Comparison of ENCODE assay signal across 16 cellular contexts in the genomic region with DNA sequence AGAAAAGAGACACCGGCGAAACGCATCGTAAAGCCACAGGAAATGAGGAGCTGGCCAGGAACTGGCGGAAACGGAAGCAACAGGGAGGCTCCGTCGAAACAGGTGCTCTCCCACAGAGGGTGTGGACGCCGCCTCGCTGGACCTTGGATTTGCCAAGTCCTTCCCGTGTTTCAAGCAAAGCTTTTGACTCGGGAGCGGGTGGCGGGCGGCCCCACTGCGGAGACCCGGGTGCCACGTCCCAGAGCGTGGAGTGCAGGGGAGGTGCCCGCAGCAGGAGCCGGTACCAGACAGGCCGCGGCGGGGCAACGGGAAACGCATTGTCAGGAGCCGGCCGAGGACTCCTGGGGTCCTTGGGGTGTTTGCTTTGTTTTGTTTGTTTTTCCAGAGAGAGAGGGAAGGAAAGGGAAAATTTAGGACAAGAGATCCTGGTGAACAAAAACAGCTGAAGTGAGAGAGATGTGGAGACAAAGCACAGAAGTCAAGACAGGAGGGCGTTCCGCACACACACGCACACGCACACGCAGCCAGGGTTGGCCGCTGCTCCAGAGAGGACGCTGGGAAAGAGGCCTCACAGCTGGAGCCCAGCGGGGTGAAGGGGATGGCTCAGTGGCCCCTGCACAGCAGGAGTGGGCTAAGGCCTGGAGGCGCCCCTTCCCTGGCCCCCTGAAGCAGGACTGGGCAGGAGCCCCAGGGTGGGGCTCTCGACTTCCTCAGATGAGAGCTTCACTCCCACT. TPM values are rescaled to one million over a fixed set of nuclear protein-coding genes. Genes with fewer than 3 reads are reported as not detected.
DNase-seq lines count a peak whose midpoint lies in the region; ATAC-seq and TF ChIP-seq lines count a peak whose summit lies in the region.
"Had no signal": no experiment of that assay in that cellular context is flagged by ENCODE, and none has a peak within 500 bp of the region (broad histone marks: within the 10 kb centered on the region; RNA-seq: fewer than 3 reads in every experiment).

No MANE protein-coding gene starts in this region.

- H3K36me3 Mint-ChIP-seq in endothelial cell (ENCODE audit: low read depth, unreplicated experiment) = peaks cover 4% of the 10 kb centered on the region

- DNase-seq in NCI-H748 (lab: John Stamatoyannopoulos, UW; ENCODE audit: unreplicated experiment) = peak; percentile 45
- DNase-seq in NCI-H748 treated with DMSO at 0.1 percent for 48 hours (lab: John Stamatoyannopoulos, UW) = no peak
- DNase-seq in stimulated activated naive CD8-positive, alpha-beta T cell treated with anti-CD3 and anti-CD28 coated beads, Interleukin-15, amount 100 ng/mL, for 72 hours = no peak
- no peak for DNase-seq in stimulated activated naive CD8-positive, alpha-beta T cell treated with anti-CD3 and anti-CD28 coated beads, Interleukin-15, Interleukin-2, amounts not matched to agents 100 U/mL and 50 U/mL, for 24 hours
- DNase-seq in endothelial cell (ENCODE audit: low spot score) = no peak
- no peak for DNase-seq in omental fat pad (ENCODE audit: low spot score)
- DNase-seq: C1 segment of cervical spinal cord, DMS 273 treated with DMSO at 0.1 percent for 48 hours, NCI-H2029, NCI-H2171, NCI-H446, NCI-H69, PC-3, SJCRH30 had no signal

- H3K9me3 Mint-ChIP-seq in stimulated activated naive CD8-positive, alpha-beta T cell treated with anti-CD3 and anti-CD28 coated beads, Interleukin-15, amount 100 ng/mL, for 72 hours = no peaks in the 10 kb centered on the region
- no peaks in the 10 kb centered on the region for H3K9me3 Mint-ChIP-seq in endothelial cell (ENCODE audit: unreplicated experiment)

- H3K4me1 Mint-ChIP-seq in stimulated activated naive CD8-positive, alpha-beta T cell treated with anti-CD3 and anti-CD28 coated beads, Interleukin-15, amount 100 ng/mL, for 72 hours = peaks cover 13% of the 10 kb centered on the region
- peaks cover 6% of the 10 kb centered on the region for H3K4me1 Mint-ChIP-seq in endothelial cell (ENCODE audit: unreplicated experiment)

- ATAC-seq in stimulated activated naive CD8-positive, alpha-beta T cell treated with anti-CD3 and anti-CD28 coated beads, Interleukin-15, amount 100 ng/mL, for 72 hours = no peak
- no peak for ATAC-seq in stimulated activated naive CD8-positive, alpha-beta T cell treated with anti-CD3 and anti-CD28 coated beads, Interleukin-15, Interleukin-2, amounts not matched to agents 100 U/mL and 50 U/mL, for 24 hours
- ATAC-seq in omental fat pad (ENCODE audit: low FRiP score) (no peak), GM18498 (IDR thresholded peaks at IDR 0.05; ENCODE audit: unreplicated experiment) (no peak), GM18505 (IDR thresholded peaks at IDR 0.05; ENCODE audit: unreplicated experiment) (no peak)
- ATAC-seq: PC-3 had no signal

- H3K27me3 Mint-ChIP-seq in stimulated activated naive CD8-positive, alpha-beta T cell treated with anti-CD3 and anti-CD28 coated beads, Interleukin-15, amount 100 ng/mL, for 72 hours = peaks cover 13% of the 10 kb centered on the region
- peaks cover 5% of the 10 kb centered on the region for H3K27me3 Mint-ChIP-seq in endothelial cell (ENCODE audit: unreplicated experiment)

- no peak for TF ChIP-seq CTCF in endothelial cell (IDR thresholded peaks at IDR 0.05; ENCODE audit: unreplicated experiment)
- no peak for TF ChIP-seq CTCF in omental fat pad (IDR thresholded peaks at IDR 0.05)

- peak overlapping the region in 1 of 2 donors; percentile 69 for H3K27ac Mint-ChIP-seq in stimulated activated naive CD8-positive, alpha-beta T cell treated with anti-CD3 and anti-CD28 coated beads, Interleukin-15, amount 100 ng/mL, for 72 hours
- H3K27ac Mint-ChIP-seq in endothelial cell (ENCODE audit: unreplicated experiment) = no peak overlapping the region

- peak overlapping the region; percentile 6 to 7 for H3K4me3 Mint-ChIP-seq in stimulated activated naive CD8-positive, alpha-beta T cell treated with anti-CD3 and anti-CD28 coated beads, Interleukin-15, amount 100 ng/mL, for 72 hours
- peak overlapping the region; percentile 3 for H3K4me3 Mint-ChIP-seq in endothelial cell (ENCODE audit: unreplicated experiment)

- no peak for TF ChIP-seq POLR2A in GM18505 (IDR thresholded peaks at IDR 0.05; ENCODE audit: borderline replicate concordance, extremely low read depth, insufficient read depth, insufficient read length)

RNA-seq across cellular contexts. Expression of a gene that starts 50.9 kb away (rescaled TPM):
- total RNA-seq in endothelial cell (ENCODE audit: unreplicated experiment) (2.6 TPM), omental fat pad (not detected)
- total RNA-seq: PC-3 had no signal
